Comparison of ENCODE assay signal across 21 cellular contexts in the genomic region with DNA sequence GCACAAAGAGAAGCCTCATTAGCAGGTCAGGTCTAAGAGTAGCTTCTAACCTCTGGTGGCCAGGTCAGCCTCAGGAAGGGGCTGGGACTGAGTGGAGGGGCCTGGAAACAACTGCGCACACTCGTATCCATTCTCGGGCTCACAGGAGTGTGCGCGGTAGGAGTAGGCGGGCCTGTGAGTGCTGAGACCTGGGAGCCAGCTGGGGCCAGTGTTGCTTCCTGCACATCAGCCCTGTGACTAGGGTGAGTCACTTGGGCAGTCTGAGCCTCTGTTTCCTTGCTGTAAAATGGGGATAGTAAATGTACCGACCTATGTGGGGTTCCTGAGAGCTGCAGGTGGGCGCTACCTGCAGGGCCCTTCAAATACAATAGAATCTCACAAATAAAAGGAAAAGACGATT. TPM values are rescaled to one million over a fixed set of nuclear protein-coding genes. Genes with fewer than 3 reads are reported as not detected.
"Had no signal": no experiment of that assay in that cellular context is flagged by ENCODE, and none has a peak within 500 bp of the region (broad histone marks: within the 10 kb centered on the region; RNA-seq: fewer than 3 reads in every experiment).

No MANE protein-coding gene starts in this region.

- H3K4me3 ChIP-seq: MG63, SJCRH30 had no signal

- H3K27ac ChIP-seq: SJCRH30 had no signal

- H3K27me3 ChIP-seq: MG63, SJCRH30 had no signal

- H3K9me3 ChIP-seq: MG63, SJCRH30 had no signal

- ATAC-seq: Right ventricle myocardium inferior, SK-N-SH treated with all-trans-retinoic acid at 6 μM for 48 hours had no signal

- DNase-seq: Karpas-422, KG1, MG63, NCI-H1092, NCI-H1105 treated with DMSO at 0.1 percent for 48 hours, NCI-H1436, NCI-H187, NCI-H2029, NCI-H2081 treated with DMSO at 0.1 percent for 48 hours, NCI-H2171, NCI-H226, NCI-H446, NCI-H510A, NCI-H524 treated with DMSO at 0.1 percent for 48 hours, NCI-H69, NCI-H774, SHP77 treated with DMSO at 0.1 percent for 48 hours, SJCRH30 had no signal

- H3K4me1 ChIP-seq: SJCRH30 had no signal

RNA-seq across cellular contexts. Expression of a gene that starts 32.7 kb away (rescaled TPM):
- total RNA-seq: HT-29 had no signal
